Comparison of ENCODE assay signal across 1 cellular context in genomic region chr11:78036313-78036712, GRCh38.
TF ChIP-seq lines count a peak whose summit lies in the region.

No MANE protein-coding gene starts in this region.

TF ChIP-seq in A549, 52 proteins besides CTCF, POLR2A, EP300 and RAD21:
- peak; percentile 71; the same call in 1 of the 2 replicates for TF ChIP-seq KDM1A (IDR thresholded peaks at IDR 0.05; ENCODE audit: low read depth)
- no peak for TF ChIP-seq RFX5 (IDR thresholded peaks at IDR 0.05)
